ENCODE assay signal across 14 cellular contexts in the genomic region with DNA sequence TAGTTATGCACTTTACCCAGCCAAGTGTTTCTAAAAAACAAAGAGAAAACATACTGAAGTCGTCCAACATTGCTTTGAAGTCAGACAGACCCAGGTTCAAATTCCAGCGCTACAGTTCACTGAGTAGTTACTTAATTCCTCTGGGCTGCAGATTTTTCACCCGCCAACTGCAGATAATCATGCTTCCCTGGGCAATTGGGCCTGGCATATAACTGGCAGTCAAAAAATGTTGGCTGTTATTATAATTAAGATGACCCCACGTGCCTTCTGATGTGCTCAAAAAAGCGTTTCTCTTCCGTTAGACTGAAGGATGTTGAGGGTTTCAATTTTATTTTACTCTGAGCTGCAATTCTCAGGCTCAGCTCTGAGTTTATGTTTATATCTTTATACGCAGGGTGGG.
DNase-seq lines count a peak whose midpoint lies in the region; ATAC-seq, FAIRE-seq and TF ChIP-seq lines count a peak whose summit lies in the region.
"Had no signal": no experiment of that assay in that cellular context is flagged by ENCODE, and none has a peak within 500 bp of the region (broad histone marks: within the 10 kb centered on the region; RNA-seq: fewer than 3 reads in every experiment).

No MANE protein-coding gene starts in this region.

- H3K9me3 Mint-ChIP-seq in CD8-positive, alpha-beta memory T cell: no peaks in the 10 kb centered on the region
- no peaks in the 10 kb centered on the region for H3K9me3 Mint-ChIP-seq in effector memory CD8-positive, alpha-beta T cell
- H3K9me3 Mint-ChIP-seq in osteocyte (ENCODE audit: unreplicated experiment): no peaks in the 10 kb centered on the region

- CTCF ChIA-PET in CD8-positive, alpha-beta memory T cell (lab: Charles Lee): interaction anchor here (1.2 to 2.6 kb wide), 4 partner anchors 10 to 155 kb away, joined by 3 to 22 read pairs (median 9); a partner anchor contains a TSS
- CTCF ChIA-PET in RWPE1 (lab: Yijun Ruan, JAX): no interaction called here

- peak overlapping the region; percentile 86 to 100 (median 95) for H3K27ac Mint-ChIP-seq in CD8-positive, alpha-beta memory T cell
- peak overlapping the region; percentile 95 to 96 for H3K27ac Mint-ChIP-seq in effector memory CD8-positive, alpha-beta T cell
- H3K27ac Mint-ChIP-seq in osteocyte (ENCODE audit: unreplicated experiment): peak overlapping the region; percentile 78

- TF ChIP-seq CTCF in osteocyte (IDR thresholded peaks at IDR 0.05): no peak
- no peak for TF ChIP-seq CTCF in RWPE1 (conservative IDR thresholded peaks at IDR 0.05; ENCODE audit: low read depth)

- peak overlapping the region; percentile 5 for H3K4me3 ChIP-seq in CD8-positive, alpha-beta memory T cell (ENCODE audit: low read length)
- H3K4me3 ChIP-seq: adrenal gland; BLaER1 treated with 17β-estradiol and CSF1 and Interleukin-3, amounts not matched to agents 10 nM and 100 nM; HAP-1 had no signal

- DNase-seq in CD8-positive, alpha-beta memory T cell: no peak
- DNase-seq in RCC 7860 (ENCODE audit: low spot score) (peak; percentile 8), osteocyte (ENCODE audit: extremely low spot score, unreplicated experiment) (no peak), RWPE1 (ENCODE audit: low spot score) (no peak), NCI-H748 (lab: John Stamatoyannopoulos, UW; ENCODE audit: unreplicated experiment) (no peak), NCI-H2171 treated with DMSO at 0.1 percent for 48 hours (lab: John Stamatoyannopoulos, UW) (no peak)
- no peak for DNase-seq in effector memory CD8-positive, alpha-beta T cell
- DNase-seq in stimulated activated CD4-positive, alpha-beta T cell treated with anti-CD3 and anti-CD28 coated beads, Interleukin-2, amount 100 ng/mL, for 48 hours: no peak
- DNase-seq: adrenal gland, MM.1S had no signal

- peaks cover 0 to 7% (median 0%) of the 10 kb centered on the region in 3 donors for H3K36me3 Mint-ChIP-seq in CD8-positive, alpha-beta memory T cell
- peaks cover 5% of the 10 kb centered on the region for H3K36me3 Mint-ChIP-seq in effector memory CD8-positive, alpha-beta T cell (ENCODE audit: insufficient read depth)
- no peaks in the 10 kb centered on the region for H3K36me3 Mint-ChIP-seq in osteocyte (ENCODE audit: unreplicated experiment)

- peak overlapping the region; percentile 56 for H3K27ac ChIP-seq in CD8-positive, alpha-beta memory T cell (ENCODE audit: low read depth, low read length)
- H3K27ac ChIP-seq in RWPE1: no peak overlapping the region
- H3K27ac ChIP-seq: adrenal gland; BLaER1 treated with 17β-estradiol and CSF1 and Interleukin-3, amounts not matched to agents 10 nM and 100 nM had no signal

- no peaks in the 10 kb centered on the region for H3K9me3 ChIP-seq in CD8-positive, alpha-beta memory T cell (ENCODE audit: low read length)
- H3K9me3 ChIP-seq: adrenal gland, HAP-1 had no signal

- H3K27me3 ChIP-seq in CD8-positive, alpha-beta memory T cell (ENCODE audit: insufficient read depth, low read length, poor library complexity, severe bottlenecking): no peaks in the 10 kb centered on the region
- H3K27me3 ChIP-seq: adrenal gland; BLaER1 treated with 17β-estradiol and CSF1 and Interleukin-3, amounts not matched to agents 10 nM and 100 nM had no signal

- H3K27me3 Mint-ChIP-seq in CD8-positive, alpha-beta memory T cell: no peaks in the 10 kb centered on the region
- H3K27me3 Mint-ChIP-seq in effector memory CD8-positive, alpha-beta T cell: no peaks in the 10 kb centered on the region
- H3K27me3 Mint-ChIP-seq in osteocyte (ENCODE audit: unreplicated experiment): no peaks in the 10 kb centered on the region

- H3K4me3 Mint-ChIP-seq in CD8-positive, alpha-beta memory T cell: peak overlapping the region; percentile 53 to 89 (median 79)
- peak overlapping the region; percentile 74 to 79 for H3K4me3 Mint-ChIP-seq in effector memory CD8-positive, alpha-beta T cell
- no peak overlapping the region for H3K4me3 Mint-ChIP-seq in osteocyte (ENCODE audit: unreplicated experiment)
- H3K4me3 Mint-ChIP-seq: mesothelial cell of epicardium had no signal

- no peaks in the 10 kb centered on the region for H3K36me3 ChIP-seq in CD8-positive, alpha-beta memory T cell (ENCODE audit: insufficient read depth, low read length)
- H3K36me3 ChIP-seq: adrenal gland; BLaER1 treated with 17β-estradiol and CSF1 and Interleukin-3, amounts not matched to agents 10 nM and 100 nM; HAP-1 had no signal

- peaks cover 25% of the 10 kb centered on the region for H3K4me1 ChIP-seq in CD8-positive, alpha-beta memory T cell (ENCODE audit: insufficient read depth, low read length)
- H3K4me1 ChIP-seq: HAP-1 had no signal

- no peak for FAIRE-seq in RCC 7860 (lab: Jason Lieb, UNC)
- FAIRE-seq: colon had no signal

- POLR2A ChIA-PET in CD8-positive, alpha-beta memory T cell (lab: Charles Lee): interaction anchor here (1.0 to 2.0 kb wide), 3 partner anchors 10 to 158 kb away, joined by 5 to 32 read pairs (median 19); a partner anchor contains a TSS
- POLR2A ChIA-PET in RWPE1 (lab: Yijun Ruan, JAX; ENCODE audit: low non-redundant PET): no interaction called here

- peaks cover 41 to 60% (median 59%) of the 10 kb centered on the region in 3 donors for H3K4me1 Mint-ChIP-seq in CD8-positive, alpha-beta memory T cell
- H3K4me1 Mint-ChIP-seq in effector memory CD8-positive, alpha-beta T cell (ENCODE audit: low read depth in 2 of 2): peaks cover 35 to 48% of the 10 kb centered on the region in 2 donors
- peaks cover 35% of the 10 kb centered on the region for H3K4me1 Mint-ChIP-seq in osteocyte (ENCODE audit: unreplicated experiment)

- peak; percentile 42 for ATAC-seq in effector memory CD8-positive, alpha-beta T cell (replicated peaks)
